ENCODE assay signal across 1 cellular context in genomic region chr2:43825841-43826240, GRCh38.
TF ChIP-seq lines count a peak whose summit lies in the region.

No MANE protein-coding gene starts in this region.

TF ChIP-seq in HepG2, 621 proteins besides CTCF, POLR2A, EP300 and RAD21:
- TF ChIP-seq SRSF1 (optimal IDR thresholded peaks at IDR 0.05; ENCODE audit: low read depth, low read length) (no peak), ZNF770 (CRISPR knock-in tag; IDR thresholded peaks at IDR 0.05) (0 out of 2 replicates have a peak, but pooled peaks have one; percentile 14), HOMEZ (CRISPR knock-in tag; IDR thresholded peaks at IDR 0.05; ENCODE audit: low read depth) (peak; percentile 21; the same call in 1 of the 2 replicates)
